ENCODE assay signal across 8 cellular contexts in genomic region chr7:100100420-100101015, GRCh38. TPM values are rescaled to one million over a fixed set of nuclear protein-coding genes. Genes with fewer than 3 reads are reported as not detected.
DNase-seq lines count a peak whose midpoint lies in the region; ATAC-seq and TF ChIP-seq lines count a peak whose summit lies in the region.

No MANE protein-coding gene starts in this region.

- no CpG with 5 or more reads among the region's 61 CpGs for WGBS in trophoblast cell (ENCODE audit: extremely low coverage, insufficient coverage, insufficient read length)

- H2BK12ac ChIP-seq in trophoblast cell (ENCODE audit: low read length): no peak overlapping the region

- peak overlapping the region; percentile 43 for H4K12ac ChIP-seq in trophoblast cell (ENCODE audit: low read depth, low read length)

- H3K4me3 ChIP-seq in GM12865 (ENCODE audit: low read depth, low read length) (peak overlapping the region; percentile 80), adipocyte (ENCODE audit: low read length) (peak overlapping the region; percentile 86), trophoblast cell (ENCODE audit: low read depth, low read length) (peak overlapping the region; percentile 99), tibial artery (peak overlapping the region; percentile 92 to 98)

- peak overlapping the region; percentile 64 for H3K4ac ChIP-seq in trophoblast cell (ENCODE audit: low read depth, low read length)

- intact Hi-C loops in cardiac septum (cut with DNase I) (loop anchor here (1.0 to 2.0 kb wide), 2 partner anchors 19 to 26 kb away; partner anchors contain the start of genes CNPY4, MBLAC1 and TAF6), tibial artery (cut with DNase I; ENCODE audit: low total_unique reads) (loop anchor here (2.0 kb wide), 1 partner anchor 26 kb away; the partner anchor contains the start of gene MBLAC1)

- peak overlapping the region; percentile 87 for H2AK5ac ChIP-seq in trophoblast cell (ENCODE audit: low read length)

- peak overlapping the region; percentile 66 for H2BK5ac ChIP-seq in trophoblast cell (ENCODE audit: low read depth, low read length, poor library complexity)

- TF ChIP-seq CTCF in GM12865 (IDR thresholded peaks at IDR 0.05; ENCODE audit: insufficient read depth, low read depth, low read length, missing control alignments) (no peak), tibial artery (IDR thresholded peaks at IDR 0.05) (no peak)

- H3K79me2 ChIP-seq in trophoblast cell (ENCODE audit: control insufficient read depth, insufficient read depth, low read length, poor library complexity): peaks cover 11% of the 10 kb centered on the region

- peaks cover 40% of the 10 kb centered on the region for H3K36me3 ChIP-seq in adipocyte (ENCODE audit: control insufficient read depth, insufficient read depth, low read length, severe bottlenecking)
- peaks cover 48 to 49% of the 10 kb centered on the region in 2 experiments for H3K36me3 ChIP-seq in trophoblast cell (ENCODE audit: control insufficient read depth in 1 of 2, insufficient read depth in 2 of 2, low read length in 2 of 2)
- peaks cover 54 to 70% (median 55%) of the 10 kb centered on the region in 3 donors for H3K36me3 ChIP-seq in tibial artery

- H3K9ac ChIP-seq in adipocyte (ENCODE audit: low read length) (peak overlapping the region; percentile 85), trophoblast cell (ENCODE audit: low read length) (peak overlapping the region; percentile 98)

- H3K14ac ChIP-seq in trophoblast cell (ENCODE audit: low read length): peak overlapping the region; percentile 94

- peak; percentile 72 for ATAC-seq in HG02759 (IDR thresholded peaks at IDR 0.05; ENCODE audit: unreplicated experiment)

- peak overlapping the region; percentile 91 for H4K91ac ChIP-seq in trophoblast cell (ENCODE audit: low read depth, low read length)

- H2AFZ ChIP-seq in trophoblast cell (ENCODE audit: insufficient read depth, low read length, poor library complexity): no peak overlapping the region

- H3K79me1 ChIP-seq in trophoblast cell (ENCODE audit: low read length): peaks cover 18% of the 10 kb centered on the region

- H3K4me2 ChIP-seq in trophoblast cell (ENCODE audit: low read length): peak overlapping the region; percentile 92

- DNase-seq in GM12865 (ENCODE audit: low read depth): peak; percentile 97
- DNase-seq in NCI-H128 (lab: John Stamatoyannopoulos, UW; ENCODE audit: unreplicated experiment): peak; percentile 89
- DNase-seq in SW480 (ENCODE audit: low spot score): peak; percentile 98
- peak; percentile 99 for DNase-seq in adipocyte (ENCODE audit: low read depth)
- peak; percentile 95 for DNase-seq in cardiac septum (ENCODE audit: low spot score)
- DNase-seq in trophoblast cell: peak; percentile 93 to 98
- DNase-seq in tibial artery: peak; percentile 93 to 98

- peak overlapping the region; percentile 87 for H3K27ac ChIP-seq in trophoblast cell (ENCODE audit: low read depth, low read length)
- H3K27ac ChIP-seq in tibial artery: peak overlapping the region; percentile 91 to 99

- peak overlapping the region; percentile 62 for H2BK120ac ChIP-seq in trophoblast cell (ENCODE audit: insufficient read depth, low read length, poor library complexity)

- H3K23ac ChIP-seq in trophoblast cell (ENCODE audit: low read length): no peak overlapping the region

- no peaks in the 10 kb centered on the region for H3K27me3 ChIP-seq in adipocyte (replicated peaks; ENCODE audit: control insufficient read depth, insufficient read depth, low read length)
- no peaks in the 10 kb centered on the region for H3K27me3 ChIP-seq in trophoblast cell (ENCODE audit: insufficient read depth, low read length)
- H3K27me3 ChIP-seq in tibial artery: no peaks in the 10 kb centered on the region

- peak overlapping the region; percentile 23 for H3K18ac ChIP-seq in trophoblast cell (ENCODE audit: low read length)

- peak overlapping the region; percentile 41 for H4K8ac ChIP-seq in trophoblast cell (ENCODE audit: low read depth, low read length)

- H3K9me3 ChIP-seq in adipocyte (ENCODE audit: control insufficient read depth, low read length): no peaks in the 10 kb centered on the region
- no peaks in the 10 kb centered on the region for H3K9me3 ChIP-seq in trophoblast cell (ENCODE audit: insufficient read depth, low read depth, low read length)
- no peaks in the 10 kb centered on the region for H3K9me3 ChIP-seq in tibial artery

- H3K4me1 ChIP-seq in adipocyte (ENCODE audit: control insufficient read depth, insufficient read depth, low read length) (peaks cover 16% of the 10 kb centered on the region), trophoblast cell (ENCODE audit: control insufficient read depth in 1 of 2, insufficient read depth in 2 of 2, low read length in 2 of 2) (peaks cover 10 to 13% of the 10 kb centered on the region in 2 experiments), tibial artery (peaks cover 0 to 24% (median 18%) of the 10 kb centered on the region in 4 donors)

RNA-seq across cellular contexts. Expression of gene MCM7, which starts 0.7 kb away (rescaled TPM):
- total RNA-seq in cardiac septum: 20.5 TPM
- 146 and 149 TPM in 2 replicates for polyA plus RNA-seq in trophoblast cell (2013)

RNA-seq across cellular contexts. Expression of gene AP4M1, which starts 0.9 kb away (rescaled TPM):
- 13.7 TPM for total RNA-seq in cardiac septum
- polyA plus RNA-seq in trophoblast cell (2013): 11.0 and 11.6 TPM in 2 replicates

RNA-seq across cellular contexts. Expression of gene COPS6, which starts 11.7 kb away (rescaled TPM):
- total RNA-seq in cardiac septum: 86.4 TPM
- polyA plus RNA-seq in trophoblast cell (2013): 71.8 and 73.0 TPM in 2 replicates

RNA-seq across cellular contexts. Expression of gene TAF6, which starts 18.6 kb away (rescaled TPM):
- 26.6 TPM for total RNA-seq in cardiac septum
- 46.3 and 49.0 TPM in 2 replicates for polyA plus RNA-seq in trophoblast cell (2013)

RNA-seq across cellular contexts. Expression of gene CNPY4, which starts 18.9 kb away (rescaled TPM):
- total RNA-seq in cardiac septum: 9.7 TPM
- 13.1 and 13.5 TPM in 2 replicates for polyA plus RNA-seq in trophoblast cell (2013)

Comparison
In these comparisons a context has a peak if more than half of its experiments do, and no peak if none do; other contexts are left out.
1. Peak in every context shown above with its lines: DNase-seq, ATAC-seq, H3K4me3 ChIP-seq and H3K27ac ChIP-seq.